25 cellular contexts compared by ENCODE assay signal in genomic region chr7:71548746-71549145, GRCh38.
"Had no signal": no experiment of that assay in that cellular context is flagged by ENCODE, and none has a peak within 500 bp of the region (broad histone marks: within the 10 kb centered on the region; RNA-seq: fewer than 3 reads in every experiment).

No MANE protein-coding gene starts in this region.

- H3K4me3 ChIP-seq: ascending aorta, breast epithelium had no signal

- DNase-seq: activated CD4-positive, alpha-beta T cell treated with anti-CD3 and anti-CD28 coated beads for 48 hours; activated CD4-positive, alpha-beta T cell treated with anti-CD3 and anti-CD28 coated beads, Interleukin-2, amount 50 U/mL, for 4 hours; activated CD4-positive, CD25-positive, alpha-beta regulatory T cell treated with anti-CD3 and anti-CD28 coated beads, Interleukin-2, amount 50 U/mL, for 72 hours; activated CD8-positive, alpha-beta memory T cell treated with anti-CD3 and anti-CD28 coated beads, Interleukin-2, amount 50 U/mL, for 48 hours; activated CD8-positive, alpha-beta T cell treated with anti-CD3 and anti-CD28 coated beads, Interleukin-2, amount 10 ng/mL, durations not matched to agents 7 days and 5 days; activated effector memory CD4-positive, alpha-beta T cell treated with Interleukin-2 at 50 U/mL for 16 hours; activated naive CD4-positive, alpha-beta T cell; activated T-cell treated with anti-CD3 and anti-CD28 coated beads, Interleukin-2, amount 50 U/mL, for 1 hour; amniotic stem cell; IMR-90; KG1; MM.1S; NCI-H1105; NCI-H1436; NCI-H1694 treated with DMSO at 0.1 percent for 48 hours; NCI-H2029 treated with DMSO at 0.1 percent for 48 hours; NCI-H345; NCI-H510A; NCI-H526 treated with DMSO at 0.1 percent for 48 hours; NCI-H82; RPMI8226; SK-N-SH; SW 1271 had no signal

- H3K9ac ChIP-seq: SK-N-SH had no signal

- H3K4me1 ChIP-seq: ascending aorta, breast epithelium had no signal

- H3K36me3 ChIP-seq: ascending aorta, breast epithelium had no signal

- H3K27ac ChIP-seq: ascending aorta, breast epithelium had no signal
